In the genomic region with DNA sequence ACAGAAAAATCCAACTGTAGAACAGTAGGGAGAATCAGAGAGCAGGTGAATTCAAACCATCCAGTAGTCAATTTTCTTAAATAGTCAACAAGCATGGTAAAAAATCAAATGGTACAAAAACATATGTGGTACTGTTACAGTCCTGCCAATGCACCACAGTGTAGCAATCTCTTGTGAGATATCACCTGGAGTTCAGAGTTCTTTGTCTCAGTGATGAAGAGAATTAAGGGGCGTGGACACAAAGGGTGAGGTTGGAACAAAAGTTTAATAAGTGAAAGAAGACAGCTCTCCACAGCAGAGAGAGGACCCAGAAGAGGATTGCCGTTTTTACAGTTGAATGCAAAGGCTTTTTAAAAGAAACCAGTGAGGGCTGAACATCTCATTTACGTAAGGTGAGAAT, we compare ENCODE assay signal across 17 cellular contexts.
DNase-seq lines count a peak whose midpoint lies in the region; ATAC-seq, FAIRE-seq and TF ChIP-seq lines count a peak whose summit lies in the region.
"Had no signal": no experiment of that assay in that cellular context is flagged by ENCODE, and none has a peak within 500 bp of the region (broad histone marks: within the 10 kb centered on the region; RNA-seq: fewer than 3 reads in every experiment).

No MANE protein-coding gene starts in this region.

- DNase-seq in MCF 10A (ENCODE audit: unreplicated experiment) (no peak), breast epithelium (ENCODE audit: low spot score in 2 of 2) (no peak), keratinocyte (ENCODE audit: low read depth, low spot score) (no peak), type B pancreatic cell (ENCODE audit: extremely low spot score, unreplicated experiment) (no peak), GM10248 (ENCODE audit: extremely low spot score) (no peak), DMS53 (lab: John Stamatoyannopoulos, UW) (no peak)
- DNase-seq: C1 segment of cervical spinal cord, DMS 273 treated with DMSO at 0.1 percent for 48 hours, GF-D8, Karpas-422, MM.1S, NCI-H1105, NCI-H1694, NCI-H524 treated with DMSO at 0.1 percent for 48 hours had no signal

- H3K27me3 ChIP-seq in breast epithelium = no peaks in the 10 kb centered on the region
- H3K27me3 ChIP-seq in keratinocyte (ENCODE audit: control insufficient read depth, extremely low read depth, insufficient read depth, low read length) = no peaks in the 10 kb centered on the region

- BruUV-seq in MCF 10A (replicated peaks; lab: Mats Ljungman, UMichigan) = no TSS peak

- H3K9me3 ChIP-seq in breast epithelium = peaks cover 0 to 6% of the 10 kb centered on the region in 2 donors
- H3K9me3 ChIP-seq in keratinocyte (ENCODE audit: control insufficient read depth, low read depth, low read length) = no peaks in the 10 kb centered on the region

- H3K4me1 ChIP-seq in breast epithelium (no peaks in the 10 kb centered on the region), keratinocyte (ENCODE audit: control insufficient read depth, extremely low read depth, insufficient read depth, low read length) (no peaks in the 10 kb centered on the region)
- H3K4me1 ChIP-seq: A549 had no signal

- peak overlapping the region; percentile 71 for H3K27ac Mint-ChIP-seq in MCF 10A (ENCODE audit: low read depth, unreplicated experiment)
- H3K27ac Mint-ChIP-seq in activated T-helper 17 cell treated with anti-CD3 and anti-CD28 coated beads, Interleukin-2, amount 50 U/mL, for 72 hours = peak overlapping the region; percentile 34
- H3K27ac Mint-ChIP-seq in type B pancreatic cell = peak overlapping the region; percentile 55

- no peaks in the 10 kb centered on the region for H3K9me1 ChIP-seq in keratinocyte (ENCODE audit: control insufficient read depth, extremely low read depth, insufficient read depth, low read length)

- no peaks in the 10 kb centered on the region for H3K79me2 ChIP-seq in keratinocyte (ENCODE audit: control insufficient read depth, insufficient read depth, low read length)

- no peak overlapping the region for H3K4me2 ChIP-seq in keratinocyte (ENCODE audit: control insufficient read depth, extremely low read depth, insufficient read depth, low read depth, low read length)
- H3K4me2 ChIP-seq: A549 had no signal

- no peak for ATAC-seq in activated T-helper 17 cell treated with anti-CD3 and anti-CD28 coated beads, Interleukin-2, amount 50 U/mL, for 72 hours (replicated peaks)
- ATAC-seq in HG02840 (IDR thresholded peaks at IDR 0.05; ENCODE audit: low FRiP score, unreplicated experiment) = no peak
- ATAC-seq: A549 had no signal

- intact Hi-C loops in MCF 10A (cut with micrococcal nuclease) = no loop called here
- intact Hi-C loops in breast epithelium (cut with DNase I; ENCODE audit: low total_unique reads) = no loop called here

- no peak overlapping the region for H3K4me3 Mint-ChIP-seq in MCF 10A (ENCODE audit: unreplicated experiment)
- no peak overlapping the region for H3K4me3 Mint-ChIP-seq in activated T-helper 17 cell treated with anti-CD3 and anti-CD28 coated beads, Interleukin-2, amount 50 U/mL, for 72 hours
- H3K4me3 Mint-ChIP-seq in type B pancreatic cell = no peak overlapping the region

- no peak for FAIRE-seq in keratinocyte (lab: Jason Lieb, UNC)
- FAIRE-seq: A549 had no signal

- peaks cover 10% of the 10 kb centered on the region for H3K4me1 Mint-ChIP-seq in MCF 10A (ENCODE audit: insufficient read depth, unreplicated experiment)
- H3K4me1 Mint-ChIP-seq in activated T-helper 17 cell treated with anti-CD3 and anti-CD28 coated beads, Interleukin-2, amount 50 U/mL, for 72 hours = no peaks in the 10 kb centered on the region
- H3K4me1 Mint-ChIP-seq in type B pancreatic cell (ENCODE audit: unreplicated experiment) = no peaks in the 10 kb centered on the region

- H3K27ac ChIP-seq in breast epithelium (no peak overlapping the region), keratinocyte (ENCODE audit: control insufficient read depth, insufficient read depth, low read length) (no peak overlapping the region)

- H3K9ac ChIP-seq in keratinocyte (ENCODE audit: control insufficient read depth, extremely low read depth, insufficient read depth, low read length) = no peak overlapping the region

- H3K36me3 Mint-ChIP-seq in MCF 10A (ENCODE audit: insufficient read depth, unreplicated experiment) (peaks cover 7% of the 10 kb centered on the region), type B pancreatic cell (peaks cover 21% of the 10 kb centered on the region)
- H3K36me3 Mint-ChIP-seq in activated T-helper 17 cell treated with anti-CD3 and anti-CD28 coated beads, Interleukin-2, amount 50 U/mL, for 72 hours (ENCODE audit: low read depth) = peaks cover 13% of the 10 kb centered on the region

- dilution Hi-C loops in keratinocyte (cut with MboI; ENCODE audit: extremely low pct_ligation_motif_present, low sequenced_read_pairs) = no loop called here

- no peak for TF ChIP-seq CTCF in MCF 10A (IDR thresholded peaks at IDR 0.05; ENCODE audit: unreplicated experiment)
- TF ChIP-seq CTCF in breast epithelium (IDR thresholded peaks at IDR 0.05) = no peak
- no peak for TF ChIP-seq CTCF in keratinocyte (optimal IDR thresholded peaks at IDR 0.05 in 1 of 3, IDR thresholded peaks at IDR 0.05 in 1 of 3, conservative IDR thresholded peaks at IDR 0.05 in 1 of 3; ENCODE audit: extremely low read depth in 1 of 3, insufficient read depth in 2 of 3, low read length in 3 of 3)
- TF ChIP-seq CTCF in type B pancreatic cell (conservative IDR thresholded peaks at IDR 0.05) = no peak
- no peak for TF ChIP-seq CTCF in GM10248 (IDR thresholded peaks at IDR 0.05; ENCODE audit: control extremely low read depth, extremely low read depth, low read depth, missing control alignments)

- H3K36me3 ChIP-seq in breast epithelium = no peaks in the 10 kb centered on the region
- no peaks in the 10 kb centered on the region for H3K36me3 ChIP-seq in keratinocyte (ENCODE audit: control insufficient read depth in 2 of 2, extremely low read depth in 1 of 2, insufficient read depth in 2 of 2, low read length in 2 of 2)

- H3K4me3 ChIP-seq in breast epithelium (no peak overlapping the region), keratinocyte (ENCODE audit: control insufficient read depth in 2 of 3, extremely low read depth in 1 of 3, insufficient read depth in 2 of 3, low read depth in 1 of 3, low read length in 3 of 3) (no peak overlapping the region)
- H3K4me3 ChIP-seq: A549 had no signal

- H3K9me3 Mint-ChIP-seq in MCF 10A (ENCODE audit: unreplicated experiment) (peaks cover 8% of the 10 kb centered on the region), type B pancreatic cell (peaks cover 12% of the 10 kb centered on the region)
- peaks cover 5% of the 10 kb centered on the region for H3K9me3 Mint-ChIP-seq in activated T-helper 17 cell treated with anti-CD3 and anti-CD28 coated beads, Interleukin-2, amount 50 U/mL, for 72 hours

- CTCF ChIA-PET in MCF 10A (lab: Yijun Ruan, JAX) (no interaction called here), GM10248 (lab: Yijun Ruan, JAX) (no interaction called here)

- H3K27me3 Mint-ChIP-seq in MCF 10A (ENCODE audit: insufficient read depth, unreplicated experiment) (no peaks in the 10 kb centered on the region), type B pancreatic cell (no peaks in the 10 kb centered on the region)
- no peaks in the 10 kb centered on the region for H3K27me3 Mint-ChIP-seq in activated T-helper 17 cell treated with anti-CD3 and anti-CD28 coated beads, Interleukin-2, amount 50 U/mL, for 72 hours

- no peaks in the 10 kb centered on the region for H4K20me1 ChIP-seq in keratinocyte (ENCODE audit: control insufficient read depth, extremely low read depth, insufficient read depth, low read length)

- POLR2A ChIA-PET in MCF 10A (lab: Yijun Ruan, JAX) (interaction anchor here (1.2 to 1.3 kb wide), 2 partner anchors 9 to 11 kb away, joined by 3 to 4 read pairs; no protein-coding TSS in a partner anchor), GM10248 (lab: Yijun Ruan, JAX) (no interaction called here)

- no peak for TF ChIP-seq POLR2A in breast epithelium (IDR thresholded peaks at IDR 0.05)

- peak overlapping the region; percentile 47 for H2AFZ ChIP-seq in keratinocyte (ENCODE audit: control insufficient read depth, low read length)
